Comparison of ENCODE assay signal across 1 cellular context in the genomic region with DNA sequence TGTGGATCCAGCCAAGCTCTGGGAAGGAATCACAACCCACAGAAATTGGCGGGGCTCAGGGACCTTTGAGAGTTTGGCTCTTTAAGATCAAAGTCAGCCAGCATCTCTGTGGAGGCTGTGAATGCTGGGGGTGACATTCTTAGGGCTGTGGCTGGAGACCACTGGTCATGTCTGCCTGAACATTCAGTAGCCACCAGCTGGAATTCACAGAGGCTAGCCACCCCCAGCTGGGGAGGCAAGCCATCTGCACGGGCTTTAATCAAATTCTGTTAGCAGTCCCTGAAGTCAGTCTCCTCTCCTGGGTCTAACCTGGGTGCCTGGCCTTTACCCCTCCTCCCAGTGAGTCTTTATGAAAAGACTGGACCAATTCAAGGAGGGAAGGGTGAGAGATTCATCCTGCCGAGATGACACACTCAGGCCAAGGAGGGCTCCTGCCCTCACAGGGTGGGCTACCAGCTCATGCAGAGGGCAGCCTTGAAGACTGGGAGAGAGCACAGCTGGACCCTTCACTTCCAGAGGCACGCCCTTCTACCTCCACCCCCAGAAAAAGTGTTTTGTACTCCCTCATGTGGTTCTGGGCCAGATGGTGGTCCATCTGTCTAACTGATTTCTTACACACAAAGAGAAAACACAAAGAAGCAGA.
TF ChIP-seq lines count a peak whose summit lies in the region.

No MANE protein-coding gene starts in this region.

TF ChIP-seq in HEK293, 187 proteins besides CTCF, POLR2A, EP300 and RAD21 (continued from another document):
- TF ChIP-seq ZNF311 (tag by site-specific recombination; IDR thresholded peaks at IDR 0.05; ENCODE audit: borderline replicate concordance) (no peak), ZNF677 (tag by site-specific recombination; IDR thresholded peaks at IDR 0.05) (no peak)
